7 cellular contexts compared by ENCODE assay signal in the genomic region with DNA sequence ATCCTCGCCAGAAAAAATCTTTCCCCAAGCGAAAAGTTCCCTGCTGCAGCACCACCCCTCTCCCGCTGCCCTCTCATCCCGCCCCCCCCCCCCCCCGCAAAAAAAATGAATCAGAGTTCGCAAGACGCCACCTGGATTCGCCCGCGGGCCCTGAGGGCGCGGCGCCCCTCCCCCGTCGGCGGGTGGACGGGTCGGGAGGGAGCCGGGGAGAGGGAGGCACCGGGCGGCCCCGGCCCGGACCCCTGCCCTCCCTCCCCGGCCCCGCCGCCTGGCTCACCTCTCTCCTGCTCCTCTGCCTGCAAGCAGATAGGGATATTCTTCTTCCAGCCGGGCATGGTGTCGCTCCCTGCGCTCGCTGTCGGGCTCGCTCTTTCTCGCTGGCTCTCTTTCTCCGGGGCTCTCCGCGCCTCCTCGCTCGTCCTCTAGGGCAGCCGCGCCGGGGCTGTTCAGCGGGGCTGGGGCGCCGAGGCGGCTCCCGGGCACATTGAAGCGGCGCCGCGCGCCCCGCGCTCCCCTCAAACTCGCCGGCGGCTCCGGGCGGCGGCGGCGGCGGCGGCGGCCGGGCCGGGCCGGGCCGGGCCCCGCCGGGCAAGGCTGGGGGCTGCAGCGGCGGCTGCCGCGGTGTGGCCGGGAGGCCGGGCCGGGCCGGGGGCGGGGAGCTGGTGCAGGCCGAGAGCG.
DNase-seq lines count a peak whose midpoint lies in the region; TF ChIP-seq lines count a peak whose summit lies in the region.

No MANE protein-coding gene starts in this region.

- DNase-seq in GM13976 (ENCODE audit: low spot score): peak; percentile 59
- peak; percentile 48 for DNase-seq in NCI-H1092 (lab: John Stamatoyannopoulos, UW)
- DNase-seq in activated CD4-positive, alpha-beta T cell treated with anti-CD3 and anti-CD28 coated beads for 48 hours: peak; percentile 53
- peak; percentile 3 for DNase-seq in effector CD4-positive, alpha-beta T cell
- peak; percentile 40 to 69 for DNase-seq in mesothelial cell of epicardium (ENCODE audit: low spot score in 2 of 2, unreplicated experiment in 2 of 2)
- peak; percentile 43 for DNase-seq in testis

- intact Hi-C loops in testis (cut with DNase I; ENCODE audit: low total_unique reads): no loop called here

- no peak for TF ChIP-seq POLR2A in testis (IDR thresholded peaks at IDR 0.05)

- H3K9me3 ChIP-seq in HEK293 (ENCODE audit: control insufficient read depth, insufficient read depth, low read depth, low read length): no peaks in the 10 kb centered on the region
- H3K9me3 ChIP-seq in testis: no peaks in the 10 kb centered on the region

- CTCF ChIA-PET in HEK293 (lab: Yijun Ruan, JAX): interaction anchor here (0.5 to 1.3 kb wide), 5 partner anchors 21 to 199 kb away, joined by 3 to 5 read pairs (median 3); no protein-coding TSS in a partner anchor

- WGBS in testis, 2 donors: 0% methylated on average over 3 to 26 of the region's 81 CpGs

- no peaks in the 10 kb centered on the region for H3K9me3 Mint-ChIP-seq in mesothelial cell of epicardium

- peak overlapping the region; percentile 96 for H3K4me3 Mint-ChIP-seq in mesothelial cell of epicardium

- H3K27me3 ChIP-seq in testis: no peaks in the 10 kb centered on the region

- no peaks in the 10 kb centered on the region for H3K36me3 Mint-ChIP-seq in mesothelial cell of epicardium

- peaks cover 35% of the 10 kb centered on the region for H3K4me1 Mint-ChIP-seq in mesothelial cell of epicardium

- POLR2A ChIA-PET in HEK293 (lab: Yijun Ruan, JAX): interaction anchor here (0.7 to 1.4 kb wide), 2 partner anchors 11 to 200 kb away, joined by 3 to 10 read pairs; a partner anchor contains a TSS

- H3K27me3 Mint-ChIP-seq in mesothelial cell of epicardium (ENCODE audit: low read depth): no peaks in the 10 kb centered on the region

- H3K27ac Mint-ChIP-seq in mesothelial cell of epicardium: peak overlapping the region; percentile 93

- TF ChIP-seq CTCF in GM13976 (IDR thresholded peaks at IDR 0.05; ENCODE audit: borderline replicate concordance, control extremely low read depth, extremely low read depth, insufficient read depth, missing control alignments) (no peak), HEK293 (tag by site-specific recombination; IDR thresholded peaks at IDR 0.05) (no peak), mesothelial cell of epicardium (IDR thresholded peaks at IDR 0.05; ENCODE audit: unreplicated experiment) (no peak), testis (IDR thresholded peaks at IDR 0.05) (no peak)

- H3K36me3 ChIP-seq in HEK293 (ENCODE audit: control insufficient read depth in 2 of 2, insufficient read depth in 1 of 2, low read length in 2 of 2): no peaks in the 10 kb centered on the region
- no peaks in the 10 kb centered on the region for H3K36me3 ChIP-seq in testis (ENCODE audit: low read depth, missing control alignments)

- H3K27ac ChIP-seq in HEK293 (ENCODE audit: extremely low read depth, low read depth, low read length): peak overlapping the region; percentile 92
- H3K27ac ChIP-seq in testis: peak overlapping the region in 1 of 2 donors; percentile 45

- H3K4me1 ChIP-seq in HEK293 (ENCODE audit: control insufficient read depth, insufficient read depth, low read length): peaks cover 7% of the 10 kb centered on the region; the same call in 1 of the 2 replicates
- H3K4me1 ChIP-seq in testis: peaks cover 6% of the 10 kb centered on the region

- H3K4me3 ChIP-seq in HEK293 (ENCODE audit: low read depth, low read length) (peak overlapping the region; percentile 83), testis (peak overlapping the region; percentile 53 to 59)

- in situ Hi-C loops in GM13976 (cut with MboI; ENCODE audit: low sequenced_read_pairs, unreplicated experiment): no loop called here

TF ChIP-seq in HEK293, 187 proteins besides CTCF, POLR2A, EP300 and RAD21:
- 0 out of 2 replicates have a peak, but pooled peaks have one; percentile 15 for TF ChIP-seq SP2 (tag by site-specific recombination; IDR thresholded peaks at IDR 0.05)
- TF ChIP-seq ZNF544 (tag by site-specific recombination; IDR thresholded peaks at IDR 0.05): no peak
- TF ChIP-seq, protein P1, sequence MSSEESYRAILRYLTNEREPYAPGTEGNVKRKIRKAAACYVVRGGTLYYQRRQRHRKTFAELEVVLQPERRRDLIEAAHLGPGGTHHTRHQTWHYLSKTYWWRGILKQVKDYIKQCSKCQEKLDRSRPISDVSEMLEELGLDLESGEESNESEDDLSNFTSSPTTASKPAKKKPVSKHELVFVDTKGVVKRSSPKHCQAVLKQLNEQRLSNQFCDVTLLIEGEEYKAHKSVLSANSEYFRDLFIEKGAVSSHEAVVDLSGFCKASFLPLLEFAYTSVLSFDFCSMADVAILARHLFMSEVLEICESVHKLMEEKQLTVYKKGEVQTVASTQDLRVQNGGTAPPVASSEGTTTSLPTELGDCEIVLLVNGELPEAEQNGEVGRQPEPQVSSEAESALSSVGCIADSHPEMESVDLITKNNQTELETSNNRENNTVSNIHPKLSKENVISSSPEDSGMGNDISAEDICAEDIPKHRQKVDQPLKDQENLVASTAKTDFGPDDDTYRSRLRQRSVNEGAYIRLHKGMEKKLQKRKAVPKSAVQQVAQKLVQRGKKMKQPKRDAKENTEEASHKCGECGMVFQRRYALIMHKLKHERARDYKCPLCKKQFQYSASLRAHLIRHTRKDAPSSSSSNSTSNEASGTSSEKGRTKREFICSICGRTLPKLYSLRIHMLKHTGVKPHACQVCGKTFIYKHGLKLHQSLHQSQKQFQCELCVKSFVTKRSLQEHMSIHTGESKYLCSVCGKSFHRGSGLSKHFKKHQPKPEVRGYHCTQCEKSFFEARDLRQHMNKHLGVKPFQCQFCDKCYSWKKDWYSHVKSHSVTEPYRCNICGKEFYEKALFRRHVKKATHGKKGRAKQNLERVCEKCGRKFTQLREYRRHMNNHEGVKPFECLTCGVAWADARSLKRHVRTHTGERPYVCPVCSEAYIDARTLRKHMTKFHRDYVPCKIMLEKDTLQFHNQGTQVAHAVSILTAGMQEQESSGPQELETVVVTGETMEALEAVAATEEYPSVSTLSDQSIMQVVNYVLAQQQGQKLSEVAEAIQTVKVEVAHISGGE (tag by site-specific recombination; conservative IDR thresholded peaks at IDR 0.05; ENCODE audit: low read depth): 0 out of 2 replicates have a peak, but pooled peaks have one; percentile 0
- TF ChIP-seq ZNF654 (tag by site-specific recombination; IDR thresholded peaks at IDR 0.05; ENCODE audit: low read depth): no peak
- 0 out of 2 replicates have a peak, but pooled peaks have one; percentile 10 for TF ChIP-seq ZBTB8A (tag by site-specific recombination; IDR thresholded peaks at IDR 0.05)
- TF ChIP-seq SP3 (tag by site-specific recombination; IDR thresholded peaks at IDR 0.05): 0 out of 2 replicates have a peak, but pooled peaks have one; percentile 1
- TF ChIP-seq SETDB1 (IDR thresholded peaks at IDR 0.05; ENCODE audit: insufficient read length, low read length): no peak
- TF ChIP-seq ZNF341 (tag by site-specific recombination; IDR thresholded peaks at IDR 0.05; ENCODE audit: low read depth): 0 out of 2 replicates have a peak, but pooled peaks have one; percentile 17
- TF ChIP-seq, protein P2, sequence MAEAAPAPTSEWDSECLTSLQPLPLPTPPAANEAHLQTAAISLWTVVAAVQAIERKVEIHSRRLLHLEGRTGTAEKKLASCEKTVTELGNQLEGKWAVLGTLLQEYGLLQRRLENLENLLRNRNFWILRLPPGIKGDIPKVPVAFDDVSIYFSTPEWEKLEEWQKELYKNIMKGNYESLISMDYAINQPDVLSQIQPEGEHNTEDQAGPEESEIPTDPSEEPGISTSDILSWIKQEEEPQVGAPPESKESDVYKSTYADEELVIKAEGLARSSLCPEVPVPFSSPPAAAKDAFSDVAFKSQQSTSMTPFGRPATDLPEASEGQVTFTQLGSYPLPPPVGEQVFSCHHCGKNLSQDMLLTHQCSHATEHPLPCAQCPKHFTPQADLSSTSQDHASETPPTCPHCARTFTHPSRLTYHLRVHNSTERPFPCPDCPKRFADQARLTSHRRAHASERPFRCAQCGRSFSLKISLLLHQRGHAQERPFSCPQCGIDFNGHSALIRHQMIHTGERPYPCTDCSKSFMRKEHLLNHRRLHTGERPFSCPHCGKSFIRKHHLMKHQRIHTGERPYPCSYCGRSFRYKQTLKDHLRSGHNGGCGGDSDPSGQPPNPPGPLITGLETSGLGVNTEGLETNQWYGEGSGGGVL (tag by site-specific recombination; IDR thresholded peaks at IDR 0.05): peak; percentile 60
- no peak for TF ChIP-seq ZNF19 (tag by site-specific recombination; IDR thresholded peaks at IDR 0.05; ENCODE audit: low read depth)
- peak; percentile 42; the same call in 1 of the 2 replicates for TF ChIP-seq ZBTB20 (tag by site-specific recombination; IDR thresholded peaks at IDR 0.05)
- TF ChIP-seq, protein P3, sequence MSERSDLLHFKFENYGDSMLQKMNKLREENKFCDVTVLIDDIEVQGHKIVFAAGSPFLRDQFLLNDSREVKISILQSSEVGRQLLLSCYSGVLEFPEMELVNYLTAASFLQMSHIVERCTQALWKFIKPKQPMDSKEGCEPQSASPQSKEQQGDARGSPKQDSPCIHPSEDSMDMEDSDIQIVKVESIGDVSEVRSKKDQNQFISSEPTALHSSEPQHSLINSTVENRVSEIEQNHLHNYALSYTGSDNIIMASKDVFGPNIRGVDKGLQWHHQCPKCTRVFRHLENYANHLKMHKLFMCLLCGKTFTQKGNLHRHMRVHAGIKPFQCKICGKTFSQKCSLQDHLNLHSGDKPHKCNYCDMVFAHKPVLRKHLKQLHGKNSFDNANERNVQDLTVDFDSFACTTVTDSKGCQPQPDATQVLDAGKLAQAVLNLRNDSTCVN (tag by site-specific recombination; optimal IDR thresholded peaks at IDR 0.05): peak; percentile 71
- no peak for TF ChIP-seq ZNF624 (tag by site-specific recombination; IDR thresholded peaks at IDR 0.05)
- TF ChIP-seq ZNF596 (tag by site-specific recombination; IDR thresholded peaks at IDR 0.05): peak; percentile 77
- 0 out of 2 replicates have a peak, but pooled peaks have one; percentile 12 for TF ChIP-seq ZSCAN30 (tag by site-specific recombination; IDR thresholded peaks at IDR 0.05)
- 0 out of 2 replicates have a peak, but pooled peaks have one; percentile 22 for TF ChIP-seq ZNF37A (tag by site-specific recombination; IDR thresholded peaks at IDR 0.05)

Comparison
In these comparisons a context has a peak if more than half of its experiments do, and no peak if none do; other contexts are left out.
1. DNase-seq: peak in every context shown above with its lines; median percentile 59 in GM13976; 54 in mesothelial cell of epicardium; 53 in activated CD4-positive, alpha-beta T cell treated with anti-CD3 and anti-CD28 coated beads for 48 hours; 48 in NCI-H1092; 43 in testis; 3 in effector CD4-positive, alpha-beta T cell.